ENCODE assay signal across 18 cellular contexts in the genomic region with DNA sequence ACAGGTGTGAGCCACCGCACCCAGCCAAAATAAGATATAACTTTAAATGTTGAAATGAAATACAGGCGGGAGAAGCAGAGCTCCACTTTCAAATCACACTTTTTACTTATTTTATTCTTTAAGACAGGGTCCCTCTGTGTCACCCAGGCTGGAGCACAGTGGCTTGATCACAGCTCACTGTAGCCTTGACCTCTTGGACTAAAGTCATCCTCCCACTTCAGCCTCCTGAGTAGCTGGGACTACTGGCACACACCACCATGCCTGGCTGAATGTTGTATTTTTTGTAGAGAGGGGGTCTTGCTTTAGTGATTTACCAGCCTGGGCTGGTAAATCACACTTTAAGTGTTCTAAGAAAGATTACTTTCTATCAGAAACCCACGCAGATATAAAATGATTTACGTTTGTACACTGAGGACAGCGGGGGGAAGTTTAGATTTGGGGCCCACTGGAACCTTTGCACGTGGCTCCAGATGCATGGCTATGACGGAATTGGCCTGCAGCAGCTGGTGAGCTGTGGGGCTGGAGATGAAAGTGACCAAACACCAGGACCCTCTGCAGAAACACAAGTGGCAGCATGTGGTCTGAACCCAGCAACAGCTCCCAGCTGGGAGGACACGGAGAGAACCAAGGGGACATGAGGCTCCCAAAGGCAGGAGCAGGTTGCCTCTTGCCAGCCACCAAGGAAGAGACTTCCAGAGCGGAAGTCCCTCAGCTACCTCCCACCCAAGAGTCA. TPM values are rescaled to one million over a fixed set of nuclear protein-coding genes. Genes with fewer than 3 reads are reported as not detected.
DNase-seq lines count a peak whose midpoint lies in the region; ATAC-seq, FAIRE-seq and TF ChIP-seq lines count a peak whose summit lies in the region.
"Had no signal": no experiment of that assay in that cellular context is flagged by ENCODE, and none has a peak within 500 bp of the region (broad histone marks: within the 10 kb centered on the region; RNA-seq: fewer than 3 reads in every experiment).

No MANE protein-coding gene starts in this region.

- H3K36me3 Mint-ChIP-seq in activated B cell treated with CpG ODN at 0.5 μM for 24 hours (ENCODE audit: low read depth) = peaks cover 9% of the 10 kb centered on the region
- H3K36me3 Mint-ChIP-seq in naive thymus-derived CD8-positive, alpha-beta T cell = no peaks in the 10 kb centered on the region
- H3K36me3 Mint-ChIP-seq: CD4-positive, alpha-beta memory T cell; natural killer cell treated with Interleukin-12 subunit alpha and Interleukin-12 subunit beta and Interleukin-15 and Interleukin-18, amount 100 ng/mL, for 72 hours; T-cell had no signal

- H3K36me3 ChIP-seq in GM23248 (ENCODE audit: low read depth) (no peaks in the 10 kb centered on the region), left lung (no peaks in the 10 kb centered on the region)

- H3K4me2 ChIP-seq in GM23248 (ENCODE audit: unreplicated experiment) = peak overlapping the region; percentile 53

- H3K4me3 ChIP-seq in GM23248 (no peak overlapping the region), left lung (no peak overlapping the region)

- intact Hi-C loops in activated B cell treated with CpG ODN at 0.5 μM for 24 hours (cut with micrococcal nuclease) = loop anchor here (5.0 to 10.0 kb wide), 2 partner anchors 42 to 425 kb away; no protein-coding TSS in a partner anchor
- intact Hi-C loops in left lung (cut with DNase I) = no loop called here

- no peaks in the 10 kb centered on the region for H3K9me3 ChIP-seq in GM23248 (ENCODE audit: low read depth)
- peaks cover 0 to 4% of the 10 kb centered on the region in 2 donors for H3K9me3 ChIP-seq in left lung

- CTCF ChIA-PET in activated B cell treated with CpG ODN at 0.5 μM for 24 hours (lab: Charles Lee) = interaction anchor here (1.1 to 3.9 kb wide), 3 partner anchors 14 to 41 kb away, joined by 4 to 21 read pairs (median 4); a partner anchor contains a TSS

- H2AFZ ChIP-seq in GM23248 = no peak overlapping the region

- H4K20me1 ChIP-seq in GM23248 (ENCODE audit: insufficient read depth) = no peaks in the 10 kb centered on the region

- FAIRE-seq in urothelium cell line (lab: Jason Lieb, UNC) = no peak

- H3K27ac ChIP-seq in GM23248 (peak overlapping the region; percentile 99), left lung (peak overlapping the region; percentile 33 to 68), substantia nigra (ENCODE audit: low read depth, low read length, poor library complexity, severe bottlenecking) (peak overlapping the region; percentile 54)

- peak overlapping the region; percentile 74; the same call in 1 of the 2 replicates for H3K9ac ChIP-seq in GM23248

- peaks cover 50% of the 10 kb centered on the region for H3K4me1 ChIP-seq in GM23248 (ENCODE audit: insufficient read depth)
- H3K4me1 ChIP-seq in left lung = peaks cover 17 to 39% of the 10 kb centered on the region in 2 donors

- POLR2A ChIA-PET in activated B cell treated with CpG ODN at 0.5 μM for 24 hours (lab: Charles Lee) = interaction anchor here (0.5 to 7.6 kb wide), 3 partner anchors 13 to 55 kb away, joined by 4 to 55 read pairs (median 4); a partner anchor contains a TSS
- POLR2A ChIA-PET in naive thymus-derived CD8-positive, alpha-beta T cell (lab: Charles Lee) = no interaction called here

- peaks cover 77% of the 10 kb centered on the region for H3K79me2 ChIP-seq in GM23248 (ENCODE audit: insufficient read depth)

- WGBS in GM23248 (ENCODE audit: low coverage in 1 of 2, low lambda C conversion rate in 2 of 2, missing lambda C conversion rate in 2 of 2), 2 experiments = 88 to 89% methylated on average over 9 of the region's 9 CpGs

- no peak overlapping the region for H3K4me3 Mint-ChIP-seq in activated B cell treated with CpG ODN at 0.5 μM for 24 hours
- no peak overlapping the region for H3K4me3 Mint-ChIP-seq in naive thymus-derived CD8-positive, alpha-beta T cell
- H3K4me3 Mint-ChIP-seq: CD4-positive, alpha-beta memory T cell; natural killer cell treated with Interleukin-12 subunit alpha and Interleukin-12 subunit beta and Interleukin-15 and Interleukin-18, amount 100 ng/mL, for 72 hours; T-cell; WTC11 had no signal

- H3F3A ChIP-seq in GM23248 (ENCODE audit: insufficient read depth) = peaks cover 38% of the 10 kb centered on the region

- peak overlapping the region; percentile 50 for H3K27ac Mint-ChIP-seq in activated B cell treated with CpG ODN at 0.5 μM for 24 hours
- H3K27ac Mint-ChIP-seq in naive thymus-derived CD8-positive, alpha-beta T cell = no peak overlapping the region
- H3K27ac Mint-ChIP-seq: CD4-positive, alpha-beta memory T cell; natural killer cell treated with Interleukin-12 subunit alpha and Interleukin-12 subunit beta and Interleukin-15 and Interleukin-18, amount 100 ng/mL, for 72 hours; T-cell; WTC11 had no signal

- no peaks in the 10 kb centered on the region for H3K9me2 ChIP-seq in GM23248 (ENCODE audit: insufficient read depth)

- peaks cover 90% of the 10 kb centered on the region for H3K4me1 Mint-ChIP-seq in activated B cell treated with CpG ODN at 0.5 μM for 24 hours
- H3K4me1 Mint-ChIP-seq in naive thymus-derived CD8-positive, alpha-beta T cell = peaks cover 0 to 27% (median 4%) of the 10 kb centered on the region in 4 donors
- H3K4me1 Mint-ChIP-seq: CD4-positive, alpha-beta memory T cell had no signal

- DNase-seq in GM23248 = no peak
- DNase-seq in activated B cell treated with CpG ODN at 0.5 μM for 24 hours = no peak
- DNase-seq in left lung = no peak
- no peak for DNase-seq in substantia nigra (lab: John Stamatoyannopoulos, UW)
- DNase-seq in naive thymus-derived CD8-positive, alpha-beta T cell = no peak
- no peak for DNase-seq in NCI-H774 (lab: John Stamatoyannopoulos, UW)
- DNase-seq in urothelium cell line (ENCODE audit: low spot score) = no peak
- no peak for DNase-seq in activated CD4-positive, alpha-beta T cell treated with anti-CD3 and anti-CD28 coated beads for 1 hour
- DNase-seq: activated effector memory CD4-positive, alpha-beta T cell treated with Interleukin-2 at 50 U/mL for 16 hours; CD4-positive, alpha-beta memory T cell; DND-41; left colon; NCI-H1694 treated with DMSO at 0.1 percent for 48 hours; NCI-H446; PC-3; T-cell had no signal

- H3K27me3 ChIP-seq in GM23248 (replicated peaks; ENCODE audit: insufficient read depth) (no peaks in the 10 kb centered on the region), left lung (no peaks in the 10 kb centered on the region)

- H3K27me3 Mint-ChIP-seq in activated B cell treated with CpG ODN at 0.5 μM for 24 hours = no peaks in the 10 kb centered on the region
- no peaks in the 10 kb centered on the region for H3K27me3 Mint-ChIP-seq in naive thymus-derived CD8-positive, alpha-beta T cell
- H3K27me3 Mint-ChIP-seq: CD4-positive, alpha-beta memory T cell; natural killer cell treated with Interleukin-12 subunit alpha and Interleukin-12 subunit beta and Interleukin-15 and Interleukin-18, amount 100 ng/mL, for 72 hours; T-cell had no signal

- ATAC-seq in activated B cell treated with CpG ODN at 0.5 μM for 24 hours (ENCODE audit: low read depth) = no peak
- no peak for ATAC-seq in left lung
- no peak for ATAC-seq in naive thymus-derived CD8-positive, alpha-beta T cell
- ATAC-seq: left colon; natural killer cell treated with Interleukin-12 subunit alpha and Interleukin-12 subunit beta and Interleukin-15 and Interleukin-18, amount 100 ng/mL, for 72 hours; PC-3; T-cell; WTC11 had no signal

- in situ Hi-C loops in GM23248 (cut with MboI) = no loop called here

- TF ChIP-seq CTCF in activated B cell treated with CpG ODN at 0.5 μM for 24 hours (IDR thresholded peaks at IDR 0.05) (no peak), left lung (IDR thresholded peaks at IDR 0.05) (no peak)

- H3K9me3 Mint-ChIP-seq in activated B cell treated with CpG ODN at 0.5 μM for 24 hours = no peaks in the 10 kb centered on the region
- peaks cover 0 to 2% (median 0%) of the 10 kb centered on the region in 9 donors for H3K9me3 Mint-ChIP-seq in naive thymus-derived CD8-positive, alpha-beta T cell
- H3K9me3 Mint-ChIP-seq: natural killer cell treated with Interleukin-12 subunit alpha and Interleukin-12 subunit beta and Interleukin-15 and Interleukin-18, amount 100 ng/mL, for 72 hours had no signal

RNA-seq across cellular contexts. Expression of gene TLDC2, which starts 26.4 kb away (rescaled TPM):
- total RNA-seq in GM23248 (2014; rRNA removed; shearing (Covaris generic)) = 0.32 and 0.76 TPM in 2 replicates
- polyA plus RNA-seq in GM23248 (2016; fragmentation: Nextera tagmentation; extraction: Ambion mirVana) = 0.20 and 0.24 TPM in 2 replicates
- total RNA-seq in activated B cell treated with CpG ODN at 0.5 μM for 24 hours (not detected in 2 replicates), left lung (under 1 TPM; 0.29 to 0.60 TPM)
- total RNA-seq in naive thymus-derived CD8-positive, alpha-beta T cell = not detected
- polyA plus RNA-seq in naive thymus-derived CD8-positive, alpha-beta T cell = under 1 TPM; 0.17 to 0.23 (median 0.20) TPM
- total RNA-seq: CD4-positive, alpha-beta memory T cell; PC-3 had no signal
